Comparison of ENCODE assay signal across 14 cellular contexts in the genomic region with DNA sequence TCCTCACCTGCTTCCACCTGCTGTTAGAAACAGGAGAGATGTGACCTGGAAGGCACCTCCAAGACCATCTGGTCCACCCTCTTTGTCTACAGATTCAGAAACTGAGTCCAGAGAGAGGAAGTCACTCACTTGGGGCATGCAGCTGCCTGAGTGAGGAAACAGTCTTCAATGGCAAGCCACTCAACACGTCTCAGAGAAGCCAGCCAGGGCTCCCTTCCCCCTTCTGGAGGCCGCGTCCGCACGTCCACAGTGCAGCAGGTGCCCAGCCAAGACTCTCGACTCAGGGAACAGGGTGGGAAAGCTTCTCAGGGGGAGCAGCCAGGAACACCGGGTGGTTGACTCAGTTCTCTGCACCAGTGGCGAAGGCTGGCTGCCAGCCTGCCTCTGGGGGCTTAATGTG.
DNase-seq lines count a peak whose midpoint lies in the region; ATAC-seq, FAIRE-seq and TF ChIP-seq lines count a peak whose summit lies in the region.
"Had no signal": no experiment of that assay in that cellular context is flagged by ENCODE, and none has a peak within 500 bp of the region (broad histone marks: within the 10 kb centered on the region; RNA-seq: fewer than 3 reads in every experiment).

No MANE protein-coding gene starts in this region.

- ATAC-seq in GM21526 (IDR thresholded peaks at IDR 0.05; ENCODE audit: low FRiP score, unreplicated experiment) (peak; percentile 28), mucosa of descending colon (peak; percentile 18), aorta (ENCODE audit: low FRiP score) (no peak)
- ATAC-seq: pancreas, upper lobe of right lung had no signal

- no peaks in the 10 kb centered on the region; the same call in 1 of the 2 replicates for H3K79me2 ChIP-seq in OCI-LY7 (ENCODE audit: insufficient read depth, low read depth, low read length)

- no peaks in the 10 kb centered on the region for H4K20me1 ChIP-seq in OCI-LY7 (ENCODE audit: insufficient read depth, low read length)

- H3K9me2 ChIP-seq in OCI-LY7 (ENCODE audit: insufficient read depth, low read length), result no peaks in the 10 kb centered on the region

- H3K36me3 ChIP-seq in OCI-LY7 (ENCODE audit: insufficient read depth, low read length), result peaks cover 12% of the 10 kb centered on the region
- H3K36me3 ChIP-seq in mucosa of descending colon (ENCODE audit: low read depth), result no peaks in the 10 kb centered on the region
- no peaks in the 10 kb centered on the region for H3K36me3 ChIP-seq in adrenal gland (replicated peaks in 1 of 2)
- H3K36me3 ChIP-seq in aorta (ENCODE audit: control insufficient read depth in 1 of 2, insufficient read depth in 2 of 2, low read length in 1 of 2), result no peaks in the 10 kb centered on the region
- H3K36me3 ChIP-seq: ascending aorta, pancreas, upper lobe of right lung had no signal

- in situ Hi-C loops in GM13977 (cut with MboI; ENCODE audit: low pct_unique_long_range_greater_than_20kb, low sequenced_read_pairs, unreplicated experiment), result no loop called here

- POLR2A ChIA-PET in OCI-LY7 (lab: Charles Lee), result interaction anchor here (0.6 to 8.8 kb wide), 18 partner anchors 12 to 249 kb away, joined by 3 to 99 read pairs (median 6); no protein-coding TSS in a partner anchor

- H2AFZ ChIP-seq in OCI-LY7 (ENCODE audit: low read length), result no peak overlapping the region

- H3K4me2 ChIP-seq in OCI-LY7 (ENCODE audit: low read length), result peak overlapping the region; percentile 74

- CTCF ChIA-PET in OCI-LY7 (lab: Charles Lee; ENCODE audit: unreplicated experiment), result interaction anchor here (0.8 to 1.6 kb wide), 3 partner anchors 10 to 38 kb away, joined by 3 to 4 read pairs (median 4); no protein-coding TSS in a partner anchor

- H3K9me3 ChIP-seq in OCI-LY7 (ENCODE audit: low read length) (peaks cover 14% of the 10 kb centered on the region; the same call in 1 of the 2 replicates), mucosa of descending colon (no peaks in the 10 kb centered on the region), adrenal gland (replicated peaks in 1 of 3) (no peaks in the 10 kb centered on the region), aorta (ENCODE audit: control insufficient read depth, low read length) (no peaks in the 10 kb centered on the region)
- H3K9me3 ChIP-seq: ascending aorta, pancreas, upper lobe of right lung had no signal

- no peak for DNase-seq in GM12891 (ENCODE audit: insufficient read length, low spot score)
- peak; percentile 93 for DNase-seq in OCI-LY7 (ENCODE audit: low spot score)
- peak in 1 of 3 donors; percentile 54 for DNase-seq in mucosa of descending colon
- DNase-seq in adrenal gland, result no peak
- DNase-seq in aorta, result no peak
- DNase-seq in GM13977 (ENCODE audit: low spot score), result no peak
- no peak for DNase-seq in NCI-H1417 treated with DMSO at 0.1 percent for 48 hours (lab: John Stamatoyannopoulos, UW)
- DNase-seq: activated CD4-positive, alpha-beta memory T cell treated with anti-CD3 and anti-CD28 coated beads, Interleukin-2, amount 10 ng/mL, durations not matched to agents 7 days and 5 days; cortex of kidney; pancreas; upper lobe of right lung had no signal

- TF ChIP-seq POLR2A in GM12891 (IDR thresholded peaks at IDR 0.05; ENCODE audit: low read depth, low read length), result no peak
- no peak for TF ChIP-seq POLR2A in adrenal gland (IDR thresholded peaks at IDR 0.05)

- FAIRE-seq in GM12891 (lab: Jason Lieb, UNC), result no peak
- FAIRE-seq: pancreas had no signal

- H3K4me1 ChIP-seq in OCI-LY7 (ENCODE audit: insufficient read depth, low read length, poor library complexity, severe bottlenecking) (peaks cover 97% of the 10 kb centered on the region), mucosa of descending colon (ENCODE audit: low read depth) (peaks cover 4% of the 10 kb centered on the region), adrenal gland (replicated peaks in 1 of 2) (no peaks in the 10 kb centered on the region), aorta (ENCODE audit: control insufficient read depth in 1 of 2, insufficient read depth in 2 of 2, low read length in 2 of 2) (no peaks in the 10 kb centered on the region)
- H3K4me1 ChIP-seq: ascending aorta, pancreas, upper lobe of right lung had no signal

- BruUV-seq in OCI-LY7 (replicated peaks; lab: Mats Ljungman, UMichigan), result no TSS peak

- H3K27ac ChIP-seq in OCI-LY7 (ENCODE audit: low read depth, low read length, poor library complexity, severe bottlenecking), result peak overlapping the region; percentile 98
- no peak overlapping the region for H3K27ac ChIP-seq in adrenal gland
- H3K27ac ChIP-seq in aorta (ENCODE audit: low read depth in 1 of 2, low read length in 2 of 2), result no peak overlapping the region
- H3K27ac ChIP-seq: ascending aorta, epithelial cell of prostate, pancreas, upper lobe of right lung had no signal

- H3K4me3 ChIP-seq in OCI-LY7 (ENCODE audit: low read depth, low read length, poor library complexity, severe bottlenecking) (peak overlapping the region; percentile 61), mucosa of descending colon (no peak overlapping the region), adrenal gland (no peak overlapping the region), aorta (ENCODE audit: low read length in 2 of 2) (no peak overlapping the region)
- H3K4me3 ChIP-seq: ascending aorta, pancreas, upper lobe of right lung had no signal

- no peak for TF ChIP-seq CTCF in OCI-LY7 (conservative IDR thresholded peaks at IDR 0.05; ENCODE audit: low read length)
- TF ChIP-seq CTCF in mucosa of descending colon (IDR thresholded peaks at IDR 0.05), result no peak
- no peak for TF ChIP-seq CTCF in adrenal gland (IDR thresholded peaks at IDR 0.05)
- TF ChIP-seq CTCF in GM13977 (IDR thresholded peaks at IDR 0.05; ENCODE audit: extremely low read depth, insufficient read depth, missing control alignments), result no peak

- intact Hi-C loops in OCI-LY7 (cut with micrococcal nuclease; ENCODE audit: unreplicated experiment) (loop anchor here (1.0 to 5.0 kb wide), 4 partner anchors 19 to 535 kb away; no protein-coding TSS in a partner anchor), mucosa of descending colon (cut with DNase I, micrococcal nuclease) (no loop called here), adrenal gland (cut with DNase I) (no loop called here), aorta (cut with DNase I) (no loop called here)

- 68 to 87% (median 81%) methylated on average over 3 to 8 of the region's 8 CpGs for WGBS in adrenal gland, 4 donors
- 20 to 42% methylated on average over 8 of the region's 8 CpGs for WGBS in aorta, 2 donors

- no peaks in the 10 kb centered on the region for H3K27me3 ChIP-seq in adrenal gland
- H3K27me3 ChIP-seq in aorta (ENCODE audit: control insufficient read depth in 1 of 2, insufficient read depth in 2 of 2, low read length in 1 of 2), result no peaks in the 10 kb centered on the region
- H3K27me3 ChIP-seq: ascending aorta, pancreas, upper lobe of right lung had no signal

TF ChIP-seq in GM12891, 5 proteins besides CTCF, POLR2A, EP300 and RAD21:
- TF ChIP-seq POLR2AphosphoS5 (IDR thresholded peaks at IDR 0.05; ENCODE audit: low read depth, low read length) (no peak), SPI1 (IDR thresholded peaks at IDR 0.05; ENCODE audit: low read depth, low read length) (peak; percentile 76)
